In the genomic region with DNA sequence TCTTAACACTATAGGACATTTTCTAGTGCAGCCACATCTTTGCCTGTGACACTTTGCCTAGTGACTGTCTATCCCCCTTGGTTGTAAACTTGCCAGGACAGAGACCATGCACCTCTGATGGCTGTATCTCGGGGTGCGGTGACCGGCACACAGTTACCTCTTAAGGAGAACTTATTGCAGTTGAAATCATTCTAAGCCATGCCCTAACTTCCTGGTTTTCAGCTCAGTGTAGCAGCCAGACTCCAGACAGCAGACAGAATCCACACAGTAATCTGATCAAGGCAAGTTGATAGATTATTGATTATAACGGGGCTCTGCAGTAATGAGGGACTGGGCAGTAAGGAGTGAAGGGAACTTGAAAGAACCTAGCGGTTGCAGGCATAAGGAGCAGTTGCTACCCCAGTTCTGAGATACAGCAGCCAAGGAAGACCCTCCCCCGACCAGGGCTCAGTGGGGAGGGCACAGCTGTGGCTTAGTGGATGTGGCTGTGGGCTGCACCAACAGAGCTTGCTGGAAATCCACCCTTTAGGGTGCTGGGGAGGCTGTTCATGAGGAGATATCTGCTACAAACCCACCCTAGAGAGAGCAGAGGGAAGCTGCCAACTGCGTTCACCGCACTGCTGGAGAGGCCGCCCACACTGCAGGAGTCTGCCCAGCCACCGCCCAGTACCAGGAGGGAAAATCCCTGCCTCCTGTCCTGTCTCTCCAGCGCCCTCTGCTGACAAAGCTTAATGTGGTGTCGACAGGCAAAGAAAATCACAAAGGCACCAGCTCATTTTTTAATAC, we compare ENCODE assay signal across 8 cellular contexts. TPM values are rescaled to one million over a fixed set of nuclear protein-coding genes. Genes with fewer than 3 reads are reported as not detected.
DNase-seq lines count a peak whose midpoint lies in the region; ATAC-seq lines count a peak whose summit lies in the region.

No MANE protein-coding gene starts in this region.

- no peak overlapping the region for H3K4me3 Mint-ChIP-seq in activated naive CD8-positive, alpha-beta T cell treated with anti-CD3 and anti-CD28 coated beads, Interleukin-2, amount 50 U/mL, for 24 hours

- H3K36me3 Mint-ChIP-seq in activated naive CD8-positive, alpha-beta T cell treated with anti-CD3 and anti-CD28 coated beads, Interleukin-2, amount 50 U/mL, for 24 hours (ENCODE audit: low read depth) = no peaks in the 10 kb centered on the region

- no peaks in the 10 kb centered on the region for H3K9me3 Mint-ChIP-seq in activated naive CD8-positive, alpha-beta T cell treated with anti-CD3 and anti-CD28 coated beads, Interleukin-2, amount 50 U/mL, for 24 hours

- intact Hi-C loops in left cardiac atrium (cut with DNase I) = loop anchor here (5.0 to 10.0 kb wide), 4 partner anchors 201 to 263 kb away; no protein-coding TSS in a partner anchor

- no peak overlapping the region for H3K27ac Mint-ChIP-seq in activated naive CD8-positive, alpha-beta T cell treated with anti-CD3 and anti-CD28 coated beads, Interleukin-2, amount 50 U/mL, for 24 hours

- DNase-seq in COLO668 (lab: John Stamatoyannopoulos, UW; ENCODE audit: unreplicated experiment) = peak; percentile 91
- DNase-seq in NCI-H1105 treated with DMSO at 0.1 percent for 48 hours (lab: John Stamatoyannopoulos, UW) = peak; percentile 82
- DNase-seq in T follicular helper cell (ENCODE audit: low read depth) = peak; percentile 74
- peak; percentile 93 for DNase-seq in activated naive CD8-positive, alpha-beta T cell treated with anti-CD3 and anti-CD28 coated beads, Interleukin-2, amount 50 U/mL, for 24 hours
- DNase-seq in left cardiac atrium = peak; percentile 86
- peak; percentile 67 for DNase-seq in renal cortical epithelial cell (ENCODE audit: low read depth)

- ATAC-seq in GM21825 (IDR thresholded peaks at IDR 0.05; ENCODE audit: unreplicated experiment) (peak; percentile 67), left cardiac atrium (peak; percentile 93 to 96), GM21737 (IDR thresholded peaks at IDR 0.05; ENCODE audit: unreplicated experiment) (no peak)
- ATAC-seq in activated naive CD8-positive, alpha-beta T cell treated with anti-CD3 and anti-CD28 coated beads, Interleukin-2, amount 50 U/mL, for 24 hours = peak; percentile 85

- peaks cover 4% of the 10 kb centered on the region for H3K27me3 Mint-ChIP-seq in activated naive CD8-positive, alpha-beta T cell treated with anti-CD3 and anti-CD28 coated beads, Interleukin-2, amount 50 U/mL, for 24 hours

- H3K4me1 Mint-ChIP-seq in activated naive CD8-positive, alpha-beta T cell treated with anti-CD3 and anti-CD28 coated beads, Interleukin-2, amount 50 U/mL, for 24 hours = peaks cover 31% of the 10 kb centered on the region

RNA-seq across cellular contexts. Expression of gene BEGAIN, which starts 58.2 kb away (rescaled TPM):
- total RNA-seq in left cardiac atrium (1 to 10 TPM; 1.7 to 2.1 TPM), renal cortical epithelial cell (0.35 and 1.0 TPM in 2 replicates)
